Comparison of ENCODE assay signal across 33 cellular contexts in genomic region chr12:57929092-57929830, GRCh38.
"Had no signal": no experiment of that assay in that cellular context is flagged by ENCODE, and none has a peak within 500 bp of the region (broad histone marks: within the 10 kb centered on the region; RNA-seq: fewer than 3 reads in every experiment).

No MANE protein-coding gene starts in this region.

- H3K36me3 ChIP-seq: brain microvascular endothelial cell, cardiac muscle cell, MG63 had no signal

- ATAC-seq: activated T-cell treated with anti-CD3 and anti-CD28 coated beads, Interleukin-2, amount 50 U/mL, for 4 hours; Panc1 had no signal

- H3K9me3 ChIP-seq: MG63 had no signal

- H3K27me3 ChIP-seq: brain microvascular endothelial cell, cardiac muscle cell, MG63 had no signal

- H3K4me3 ChIP-seq: cardiac muscle cell, MG63 had no signal

- DNase-seq: activated B cell treated with CpG ODN at 0.5 μM for 24 hours; activated CD4-positive, alpha-beta memory T cell treated with anti-CD3 and anti-CD28 coated beads for 36 hours; activated CD4-positive, alpha-beta T cell treated with anti-CD3 and anti-CD28 coated beads for 4 hours; activated CD4-positive, alpha-beta T cell treated with anti-CD3 and anti-CD28 coated beads, Interleukin-2, amount 50 U/mL, for 1 hour; activated CD4-positive, CD25-positive, alpha-beta regulatory T cell treated with anti-CD3 and anti-CD28 coated beads, Interleukin-2, amount 50 U/mL, for 72 hours; activated CD8-positive, alpha-beta memory T cell treated with anti-CD3 and anti-CD28 coated beads, Interleukin-2, amount 50 U/mL, for 4 hours; activated effector memory CD4-positive, alpha-beta T cell treated with Interleukin-2 at 50 U/mL for 16 hours; activated naive CD4-positive, alpha-beta T cell treated with anti-CD3 and anti-CD28 coated beads, Interleukin-2, amount 10 ng/mL, durations not matched to agents 7 days and 5 days; activated T-cell treated with anti-CD3 and anti-CD28 coated beads for 4 hours; activated T-cell treated with anti-CD3 and anti-CD28 coated beads, Interleukin-2, amount 50 U/mL, for 4 hours; amniotic stem cell; aorta; brain microvascular endothelial cell; Kasumi-1; KG1; MG63; NCI-H1048; NCI-H1105 treated with DMSO at 0.1 percent for 48 hours; NCI-H1436; NCI-H1694; NCI-H1930; NCI-H2081 treated with DMSO at 0.1 percent for 48 hours; NCI-H2171 treated with DMSO at 0.1 percent for 48 hours; NCI-H226; NCI-H446 treated with DMSO at 0.1 percent for 48 hours; SIG-M5; SW 1271; T-helper 1 cell; T-helper 2 cell; T-helper 9 cell had no signal

- H3K27ac ChIP-seq: brain microvascular endothelial cell, cardiac muscle cell, VCaP had no signal
